ENCODE assay signal across 19 cellular contexts in genomic region chr14:23175823-23176222, GRCh38. TPM values are rescaled to one million over a fixed set of nuclear protein-coding genes. Genes with fewer than 3 reads are reported as not detected.
A peak's percentile ranks its signal among the peaks of the same experiment; 100 is the strongest.
DNase-seq lines count a peak whose midpoint lies in the region; ATAC-seq, FAIRE-seq and TF ChIP-seq lines count a peak whose summit lies in the region.
"Had no signal": no experiment of that assay in that cellular context is flagged by ENCODE, and none has a peak within 500 bp of the region (broad histone marks: within the 10 kb centered on the region; RNA-seq: fewer than 3 reads in every experiment).

No MANE protein-coding gene starts in this region.

- BruUV-seq in endothelial cell of umbilical vein (replicated peaks; lab: Mats Ljungman, UMichigan) = no TSS peak

- no peak for TF ChIP-seq CTCF in RWPE2 (IDR thresholded peaks at IDR 0.05; ENCODE audit: poor library complexity, severe bottlenecking)
- TF ChIP-seq CTCF in endothelial cell of umbilical vein (IDR thresholded peaks at IDR 0.05; ENCODE audit: extremely low read depth in 1 of 2, insufficient read depth in 1 of 2, low read depth in 1 of 2, low read length in 2 of 2) = no peak
- TF ChIP-seq CTCF in parathyroid adenoma (IDR thresholded peaks at IDR 0.05) = no peak
- no peak for TF ChIP-seq CTCF in Peyer's patch (IDR thresholded peaks at IDR 0.05)

- POLR2A ChIA-PET in endothelial cell of umbilical vein (lab: Charles Lee) = no interaction called here

- no peaks in the 10 kb centered on the region for H3K9me1 ChIP-seq in endothelial cell of umbilical vein (replicated peaks; ENCODE audit: control insufficient read depth, extremely low read depth, insufficient read depth, low read length)

- H3K9me3 ChIP-seq in HUES48 (ENCODE audit: control insufficient read depth, insufficient read depth, low read length) (no peaks in the 10 kb centered on the region), RWPE2 (ENCODE audit: severe bottlenecking) (no peaks in the 10 kb centered on the region), endothelial cell of umbilical vein (replicated peaks; ENCODE audit: control insufficient read depth, insufficient read depth, low read length) (no peaks in the 10 kb centered on the region), parathyroid adenoma (ENCODE audit: control insufficient read depth, low read length) (no peaks in the 10 kb centered on the region), Peyer's patch (no peaks in the 10 kb centered on the region)
- H3K9me3 ChIP-seq: testis had no signal

- no peaks in the 10 kb centered on the region for H4K20me1 ChIP-seq in endothelial cell of umbilical vein (replicated peaks; ENCODE audit: control insufficient read depth, extremely low read depth, insufficient read depth, low read length)

- peak; percentile 81 for FAIRE-seq in endothelial cell of umbilical vein (lab: Jason Lieb, UNC)
- FAIRE-seq: D721Med had no signal

- peak overlapping the region; percentile 77 for H3K27ac ChIP-seq in HUES48 (ENCODE audit: low read depth, low read length)
- peak overlapping the region; percentile 28 for H3K27ac ChIP-seq in RWPE2 (ENCODE audit: poor library complexity, severe bottlenecking)
- no peak overlapping the region for H3K27ac ChIP-seq in endothelial cell of umbilical vein (ENCODE audit: insufficient read depth, low read depth, low read length)
- peak overlapping the region; percentile 73 for H3K27ac ChIP-seq in parathyroid adenoma
- H3K27ac ChIP-seq in Peyer's patch = no peak overlapping the region

- H3K27me3 ChIP-seq in HUES48 (ENCODE audit: control insufficient read depth, insufficient read depth, low read length) = no peaks in the 10 kb centered on the region
- no peaks in the 10 kb centered on the region for H3K27me3 ChIP-seq in RWPE2 (ENCODE audit: insufficient read depth, poor library complexity, severe bottlenecking)
- H3K27me3 ChIP-seq in endothelial cell of umbilical vein (ENCODE audit: control insufficient read depth in 2 of 2, insufficient read depth in 2 of 2, low read length in 2 of 2) = peaks cover 6 to 20% of the 10 kb centered on the region in 2 experiments
- H3K27me3 ChIP-seq in parathyroid adenoma (ENCODE audit: control insufficient read depth, insufficient read depth, low read length) = no peaks in the 10 kb centered on the region
- H3K27me3 ChIP-seq in Peyer's patch = no peaks in the 10 kb centered on the region
- H3K27me3 ChIP-seq: testis had no signal

- dilution Hi-C loops in endothelial cell of umbilical vein (cut with MboI; ENCODE audit: extremely low pct_ligation_motif_present, low sequenced_read_pairs) = no loop called here

- intact Hi-C loops in endothelial cell of umbilical vein (cut with micrococcal nuclease) = no loop called here

- H3K4me2 ChIP-seq in endothelial cell of umbilical vein (ENCODE audit: insufficient read depth, low read length) (no peak overlapping the region), parathyroid adenoma (ENCODE audit: low read length) (no peak overlapping the region)

- no peaks in the 10 kb centered on the region for H3K79me2 ChIP-seq in endothelial cell of umbilical vein (ENCODE audit: control insufficient read depth, insufficient read depth, low read length)
- peaks cover 59% of the 10 kb centered on the region for H3K79me2 ChIP-seq in parathyroid adenoma

- CTCF ChIA-PET in endothelial cell of umbilical vein (lab: Charles Lee) = interaction anchor here (1.0 to 25.6 kb wide), 9 partner anchors 8 to 190 kb away, joined by 3 to 1289 read pairs (median 6); partner anchors contain the start of genes CEBPE and SLC7A8

- H3K36me3 ChIP-seq in HUES48 (ENCODE audit: control insufficient read depth, insufficient read depth, low read length) (peaks cover 8% of the 10 kb centered on the region), RWPE2 (ENCODE audit: low read depth) (no peaks in the 10 kb centered on the region), endothelial cell of umbilical vein (ENCODE audit: control insufficient read depth in 2 of 2, extremely low read depth in 1 of 2, insufficient read depth in 2 of 2, low read length in 2 of 2) (no peaks in the 10 kb centered on the region), parathyroid adenoma (ENCODE audit: control insufficient read depth, insufficient read depth, low read length) (no peaks in the 10 kb centered on the region), Peyer's patch (no peaks in the 10 kb centered on the region)

- TF ChIP-seq POLR2A in endothelial cell of umbilical vein (IDR thresholded peaks at IDR 0.05; ENCODE audit: low read depth, low read length) (no peak), Peyer's patch (IDR thresholded peaks at IDR 0.05) (no peak)

- peak overlapping the region; percentile 10 for H2AFZ ChIP-seq in endothelial cell of umbilical vein (ENCODE audit: low read depth, low read length)
- H2AFZ ChIP-seq in parathyroid adenoma = no peak overlapping the region

- H3K4me1 ChIP-seq in HUES48 (ENCODE audit: control insufficient read depth, insufficient read depth, low read length) = peaks cover 28% of the 10 kb centered on the region
- H3K4me1 ChIP-seq in RWPE2 (ENCODE audit: insufficient read depth, poor library complexity, severe bottlenecking) = peaks cover 45% of the 10 kb centered on the region
- H3K4me1 ChIP-seq in endothelial cell of umbilical vein (ENCODE audit: control insufficient read depth, extremely low read depth, insufficient read depth, low read length) = peaks cover 6% of the 10 kb centered on the region
- H3K4me1 ChIP-seq in parathyroid adenoma = peaks cover 45% of the 10 kb centered on the region
- H3K4me1 ChIP-seq in Peyer's patch = peaks cover 0 to under 1% (median 0%) of the 10 kb centered on the region in 4 donors

- DNase-seq in RWPE2 (ENCODE audit: low spot score) = no peak
- peak; percentile 86 for DNase-seq in endothelial cell of umbilical vein (ENCODE audit: low read depth, low spot score)
- no peak for DNase-seq in Peyer's patch
- DNase-seq in NCI-H146 treated with DMSO at 0.1 percent for 48 hours (lab: John Stamatoyannopoulos, UW; ENCODE audit: unreplicated experiment) = no peak
- DNase-seq in activated CD4-positive, alpha-beta T cell treated with anti-CD3 and anti-CD28 coated beads for 48 hours = no peak
- DNase-seq in SW 1271 (lab: John Stamatoyannopoulos, UW) = no peak
- DNase-seq: activated CD4-positive, CD25-positive, alpha-beta regulatory T cell; GOT3; kidney glomerular epithelial cell; NCI-H187 treated with DMSO at 0.1 percent for 48 hours; occipital lobe; stimulated activated CD4-positive, alpha-beta T cell treated with anti-CD3 and anti-CD28 coated beads, Interleukin-4, amount 100 ng/mL, for 1 hour; T-helper 2 cell; testis had no signal

- no peak overlapping the region for H3K9ac ChIP-seq in HUES48 (ENCODE audit: low read depth, low read length)
- no peak overlapping the region for H3K9ac ChIP-seq in endothelial cell of umbilical vein (replicated peaks; ENCODE audit: extremely low read depth, insufficient read depth, low read length)
- H3K9ac ChIP-seq in parathyroid adenoma = no peak overlapping the region

- H3K4me3 ChIP-seq in HUES48 (ENCODE audit: low read depth, low read length) (no peak overlapping the region), RWPE2 (ENCODE audit: severe bottlenecking) (no peak overlapping the region), endothelial cell of umbilical vein (replicated peaks in 1 of 3; ENCODE audit: insufficient read depth in 1 of 3, low read depth in 1 of 3, low read length in 3 of 3) (no peak overlapping the region), parathyroid adenoma (ENCODE audit: low read depth, low read length) (no peak overlapping the region), Peyer's patch (no peak overlapping the region)
- H3K4me3 ChIP-seq: testis had no signal

- ATAC-seq in RWPE2 (ENCODE audit: low read depth) = peak; percentile 8; the same call in 1 of the 3 replicates

TF ChIP-seq in endothelial cell of umbilical vein, 7 proteins besides CTCF, POLR2A, EP300 and RAD21:
- TF ChIP-seq, protein P1, sequence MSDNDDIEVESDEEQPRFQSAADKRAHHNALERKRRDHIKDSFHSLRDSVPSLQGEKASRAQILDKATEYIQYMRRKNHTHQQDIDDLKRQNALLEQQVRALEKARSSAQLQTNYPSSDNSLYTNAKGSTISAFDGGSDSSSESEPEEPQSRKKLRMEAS (IDR thresholded peaks at IDR 0.05; ENCODE audit: insufficient read depth, insufficient read length) = no peak
- no peak for TF ChIP-seq FOS (IDR thresholded peaks at IDR 0.05; ENCODE audit: borderline replicate concordance, insufficient read depth, low read length)
- TF ChIP-seq EZH2 (IDR thresholded peaks at IDR 0.05; ENCODE audit: borderline replicate concordance, low read depth, low read length, severe bottlenecking) = no peak
- TF ChIP-seq MYC (IDR thresholded peaks at IDR 0.05; ENCODE audit: low read depth, low read length) = no peak
TF ChIP-seq in endothelial cell of umbilical vein: peak in this region for 0.

RNA-seq across cellular contexts. Expression of gene SLC7A8, which starts 7.6 kb away (rescaled TPM):
- total RNA-seq in endothelial cell of umbilical vein (1.1 and 1.6 TPM in 2 replicates), Peyer's patch (10 to 100 TPM; 21.8 to 56.9 (median 35.0) TPM)
- 0.76 and 0.88 TPM in 2 replicates for polyA plus RNA-seq in endothelial cell of umbilical vein
- polyA plus RNA-seq in endothelial cell of umbilical vein (2011; cell fraction: cytosol; rRNA removed) = 0.56 and 0.61 TPM in 2 replicates
- 0.57 and 1.0 TPM in 2 replicates for polyA plus RNA-seq in endothelial cell of umbilical vein (2011; cell fraction: nucleus; rRNA removed)
- 2.7 and 16.6 TPM in 2 replicates for polyA plus RNA-seq in endothelial cell of umbilical vein (2012)
- 1.9 and 3.4 TPM in 2 replicates for polyA minus RNA-seq in endothelial cell of umbilical vein
- not detected for polyA minus RNA-seq in endothelial cell of umbilical vein (2011; cell fraction: cytosol; rRNA and poly(A)+ RNA removed)
- 0.24 and 0.29 TPM in 2 replicates for polyA minus RNA-seq in endothelial cell of umbilical vein (2011; cell fraction: nucleus; rRNA and poly(A)+ RNA removed)

RNA-seq across cellular contexts. Expression of gene CEBPE, which starts 56.8 kb away (rescaled TPM):
- not detected in 2 replicates for total RNA-seq in endothelial cell of umbilical vein
- not detected in 2 replicates for polyA plus RNA-seq in endothelial cell of umbilical vein
- polyA plus RNA-seq in endothelial cell of umbilical vein (2011; cell fraction: cytosol; rRNA removed) = not detected in 2 replicates
- polyA plus RNA-seq in endothelial cell of umbilical vein (2011; cell fraction: nucleus; rRNA removed) = not detected in 2 replicates
- not detected in 2 replicates for polyA plus RNA-seq in endothelial cell of umbilical vein (2012)
- not detected in 2 replicates for polyA minus RNA-seq in endothelial cell of umbilical vein
- polyA minus RNA-seq in endothelial cell of umbilical vein (2011; cell fraction: cytosol; rRNA and poly(A)+ RNA removed) = not detected
- not detected in 2 replicates for polyA minus RNA-seq in endothelial cell of umbilical vein (2011; cell fraction: nucleus; rRNA and poly(A)+ RNA removed)
- total RNA-seq in Peyer's patch = not detected
- total RNA-seq: activated T-helper 2 cell treated with anti-CD3 and anti-CD28 coated beads, Interferon-gamma antibody, Interleukin-2, Interleukin-4, amounts not matched to agents 10 μg/mL and 5 μg/mL and 100 μg/mL, durations not matched to agents 14 hours and 24 hours and 36 hours; RPMI7951 had no signal

Comparison
In these comparisons a context has a peak if more than half of its experiments do, and no peak if none do; other contexts are left out.
1. H3K27ac ChIP-seq: peak in HUES48 (single experiment), RWPE2 (single experiment) and parathyroid adenoma (single experiment); none in endothelial cell of umbilical vein (single experiment) and Peyer's patch (0 of 4).